ENCODE assay signal across 23 cellular contexts in the genomic region with DNA sequence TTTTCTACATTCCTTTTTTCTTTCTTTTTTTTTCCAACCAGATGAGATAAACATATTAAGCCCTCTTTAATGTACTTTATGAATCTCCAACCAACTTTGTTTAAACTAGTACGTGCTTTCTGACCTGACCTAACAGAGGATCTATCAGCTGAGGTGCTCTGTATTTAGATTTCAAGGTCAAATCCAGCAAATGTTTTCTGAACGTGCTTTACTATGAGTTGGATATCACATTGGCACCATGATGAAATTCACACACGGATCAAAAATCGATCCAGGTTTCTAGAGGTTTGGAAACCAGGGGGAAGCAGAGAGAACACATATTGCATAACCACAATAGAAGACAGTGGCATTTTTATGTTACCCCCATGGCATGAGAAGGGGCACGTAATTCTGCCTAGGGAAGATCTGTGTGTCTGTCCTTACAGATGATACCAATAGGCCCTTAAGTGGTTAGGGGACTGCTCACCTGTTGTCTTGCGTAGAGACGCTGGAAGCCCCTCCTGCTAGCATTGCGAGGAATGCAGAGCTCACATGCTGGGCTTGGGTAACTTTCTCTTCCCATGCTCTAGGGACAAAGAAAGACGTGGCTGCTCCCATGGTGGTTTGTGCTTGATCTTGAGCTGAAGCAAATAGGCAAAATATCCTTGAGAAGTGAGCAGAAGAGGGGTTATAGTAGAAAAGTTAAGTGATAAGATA. TPM values are rescaled to one million over a fixed set of nuclear protein-coding genes. Genes with fewer than 3 reads are reported as not detected.
A peak's percentile ranks its signal among the peaks of the same experiment; 100 is the strongest.
DNase-seq lines count a peak whose midpoint lies in the region; ATAC-seq, FAIRE-seq and TF ChIP-seq lines count a peak whose summit lies in the region.
"Had no signal": no experiment of that assay in that cellular context is flagged by ENCODE, and none has a peak within 500 bp of the region (broad histone marks: within the 10 kb centered on the region; RNA-seq: fewer than 3 reads in every experiment).

No MANE protein-coding gene starts in this region.

- H3K79me1 ChIP-seq in H9 (ENCODE audit: insufficient read depth, low read depth, low read length, poor library complexity, severe bottlenecking) (no peaks in the 10 kb centered on the region), H1 (ENCODE audit: low read depth, low read length) (no peaks in the 10 kb centered on the region)

- H3K9me3 Mint-ChIP-seq in Calu3 (ENCODE audit: low read depth, unreplicated experiment), result peaks cover 5% of the 10 kb centered on the region
- H3K9me3 Mint-ChIP-seq in H9, result no peaks in the 10 kb centered on the region; a peak in 1 of 5 replicates
- H3K9me3 Mint-ChIP-seq: CD8-positive, alpha-beta T cell; T-cell had no signal

- peaks cover 0 to 7% (median 0%) of the 10 kb centered on the region in 4 experiments; a peak in 1 of 8 replicates for H3K36me3 ChIP-seq in H1 (ENCODE audit: control insufficient read depth in 2 of 4, insufficient read depth in 4 of 4, low read length in 3 of 4)
- H3K36me3 ChIP-seq: HAP-1 had no signal

- H3K79me2 ChIP-seq in H9 (ENCODE audit: insufficient read depth, low read length) (no peaks in the 10 kb centered on the region), H1 (ENCODE audit: control insufficient read depth in 1 of 2, insufficient read depth in 2 of 2, low read length in 2 of 2) (no peaks in the 10 kb centered on the region)

- no peak overlapping the region for H3T11ph ChIP-seq in H9 (ENCODE audit: low read length)

- H3K23me2 ChIP-seq in H9 (ENCODE audit: insufficient read length, low read depth, low read length, poor library complexity, severe bottlenecking) (no peaks in the 10 kb centered on the region), H1 (ENCODE audit: low read depth, low read length) (no peaks in the 10 kb centered on the region)

- no peak for TF ChIP-seq RAD21 in H1 (IDR thresholded peaks at IDR 0.05 in 1 of 2, conservative IDR thresholded peaks at IDR 0.05 in 1 of 2; ENCODE audit: low read depth in 2 of 2, low read length in 2 of 2)

- WGBS in H9 (ENCODE audit: extremely low coverage, insufficient read length, low lambda C conversion rate), result no CpG with 5 or more reads among the region's 9 CpGs
- WGBS in H1 (ENCODE audit: extremely low coverage in 1 of 2, insufficient coverage in 1 of 2, insufficient read length in 1 of 2, insufficient replicate concordance in 2 of 2, low coverage in 1 of 2, low lambda C conversion rate in 2 of 2, missing lambda C conversion rate in 1 of 2), 2 experiments, result 52% methylated on average over 9 of the region's 9 CpGs; no CpG with 5 or more reads in 1 of the 2 experiments

- H3K4me1 ChIP-seq in H9 (ENCODE audit: insufficient read depth, low read length) (peaks cover 3% of the 10 kb centered on the region), H1 (replicated peaks in 1 of 4; ENCODE audit: control insufficient read depth in 3 of 4, insufficient read depth in 4 of 4, low read length in 3 of 4) (peaks cover 0 to 6% (median 3%) of the 10 kb centered on the region in 4 experiments; a peak in 5 of 7 replicates)
- H3K4me1 ChIP-seq: HAP-1 had no signal

- H3K27me3 Mint-ChIP-seq in Calu3 (ENCODE audit: unreplicated experiment) (no peaks in the 10 kb centered on the region), H9 (ENCODE audit: low read depth) (peaks cover 73% of the 10 kb centered on the region)

- H4K91ac ChIP-seq in H9 (ENCODE audit: insufficient read length, low read depth, low read length) (no peak overlapping the region), H1 (replicated peaks; ENCODE audit: insufficient read length, low read length) (no peak overlapping the region)

- no peak for ATAC-seq in GM18520 (IDR thresholded peaks at IDR 0.05; ENCODE audit: unreplicated experiment)
- no peak for ATAC-seq in HG03196 (IDR thresholded peaks at IDR 0.05; ENCODE audit: unreplicated experiment)
- ATAC-seq: CD8-positive, alpha-beta T cell; Panc1; T-cell had no signal

- POLR2A ChIA-PET in H1 (lab: Charles Lee; ENCODE audit: partially characterized antibody), result interaction anchor here (0.6 to 1.9 kb wide), 2 partner anchors 59 to 133 kb away, joined by 3 to 5 read pairs; no protein-coding TSS in a partner anchor

- H3K4me3 Mint-ChIP-seq in Calu3 (ENCODE audit: low read depth, unreplicated experiment), result no peak overlapping the region
- H3K4me3 Mint-ChIP-seq in H9, result no peak overlapping the region
- H3K4me3 Mint-ChIP-seq: CD8-positive, alpha-beta T cell; T-cell had no signal

- TF ChIP-seq EP300 in H1 (IDR thresholded peaks at IDR 0.05; ENCODE audit: borderline replicate concordance in 1 of 2, low read depth in 2 of 2, low read length in 2 of 2), result peak in 1 of 2 experiments; percentile 87; a peak in 1 of 3 replicates

- FAIRE-seq in H1 (lab: Jason Lieb, UNC), result peak; percentile 87
- FAIRE-seq: G401.6, GM12892 had no signal

- H3K56ac ChIP-seq in H9 (ENCODE audit: insufficient read length, low read depth, low read length) (no peak overlapping the region), H1 (replicated peaks; ENCODE audit: insufficient read length, low read depth, low read length) (no peak overlapping the region)

- H3K9me3 ChIP-seq in H9 (ENCODE audit: control insufficient read depth, low read depth, low read length), result no peaks in the 10 kb centered on the region
- no peaks in the 10 kb centered on the region for H3K9me3 ChIP-seq in H1 (ENCODE audit: insufficient read depth in 2 of 2, low read depth in 1 of 2, low read length in 1 of 2)
- H3K9me3 ChIP-seq: HAP-1, SJCRH30 had no signal

- no peak overlapping the region for H2BK5ac ChIP-seq in H9 (ENCODE audit: insufficient read length, low read length)
- H2BK5ac ChIP-seq in H1 (ENCODE audit: low read depth, low read length), result no peak overlapping the region

- no peak for TF ChIP-seq CTCF in Calu3 (IDR thresholded peaks at IDR 0.05; ENCODE audit: unreplicated experiment)
- no peak for TF ChIP-seq CTCF in H9 (conservative IDR thresholded peaks at IDR 0.05)
- no peak for TF ChIP-seq CTCF in H1 (IDR thresholded peaks at IDR 0.05; ENCODE audit: control extremely low read depth in 1 of 3, insufficient read depth in 1 of 3, low read depth in 1 of 3, low read length in 3 of 3)

- BruUV-seq in Calu3 (replicated peaks; lab: Mats Ljungman, UMichigan), result no TSS peak

- no peak overlapping the region for H2BK15ac ChIP-seq in H9 (ENCODE audit: low read depth, low read length)
- no peak overlapping the region for H2BK15ac ChIP-seq in H1 (ENCODE audit: low read length)

- H3K36me3 Mint-ChIP-seq in Calu3 (ENCODE audit: insufficient read depth, unreplicated experiment) (peaks cover 23% of the 10 kb centered on the region), H9 (ENCODE audit: insufficient read depth in 1 of 3, low read depth in 3 of 3) (peaks cover 8 to 31% (median 26%) of the 10 kb centered on the region in 3 experiments; a peak in 6 of 7 replicates)

- CTCF ChIA-PET in Calu3 (lab: Charles Lee) (no interaction called here), H1 (lab: Charles Lee; ENCODE audit: partially characterized antibody) (interaction anchor here (0.7 to 3.3 kb wide), 6 partner anchors 13 to 202 kb away, joined by 3 to 12 read pairs (median 5); no protein-coding TSS in a partner anchor)

- H4K8ac ChIP-seq in H9 (replicated peaks; ENCODE audit: insufficient read length, low read depth, low read length) (no peak overlapping the region), H1 (ENCODE audit: extremely low read depth, insufficient read depth, low read length) (no peak overlapping the region)

- H3K27me3 ChIP-seq in H9 (ENCODE audit: insufficient read depth, low read length), result peaks cover 19% of the 10 kb centered on the region
- peaks cover 14 to 35% (median 29%) of the 10 kb centered on the region in 4 experiments for H3K27me3 ChIP-seq in H1 (replicated peaks in 1 of 4; ENCODE audit: control insufficient read depth in 3 of 4, extremely low read depth in 1 of 4, insufficient read depth in 3 of 4, low read length in 3 of 4)
- H3K27me3 ChIP-seq: SJCRH30 had no signal

- H3K27ac Mint-ChIP-seq in Calu3 (ENCODE audit: unreplicated experiment) (peak overlapping the region; percentile 16), H9 (peak overlapping the region in 2 of 3 experiments; percentile 4 to 41; a peak in 1 of 7 replicates)
- H3K27ac Mint-ChIP-seq: CD8-positive, alpha-beta T cell; T-cell had no signal

- TF ChIP-seq POLR2A in H1 (IDR thresholded peaks at IDR 0.05; ENCODE audit: control extremely low read depth in 1 of 2, low read depth in 2 of 2, low read length in 2 of 2), result no peak

- no peak overlapping the region for H3K18ac ChIP-seq in H9 (ENCODE audit: insufficient read length, low read depth, low read length)
- no peak overlapping the region for H3K18ac ChIP-seq in H1 (ENCODE audit: extremely low read depth, low read length)

- no peak overlapping the region for H3K4me3 ChIP-seq in H1 (ENCODE audit: extremely low read depth in 1 of 4, insufficient read depth in 2 of 4, low read depth in 3 of 4, low read length in 4 of 4)
- H3K4me3 ChIP-seq: HAP-1, SJCRH30 had no signal

- no peak overlapping the region for H2AFZ ChIP-seq in H9 (ENCODE audit: low read length)
- H2AFZ ChIP-seq in H1 (ENCODE audit: low read length), result no peak overlapping the region

- no peak overlapping the region for H2AK5ac ChIP-seq in H9 (ENCODE audit: insufficient read length, low read length)
- no peak overlapping the region for H2AK5ac ChIP-seq in H1 (ENCODE audit: low read depth, low read length)

- no peaks in the 10 kb centered on the region for H4K20me1 ChIP-seq in H9 (ENCODE audit: control insufficient read depth, insufficient read depth, insufficient read length)
- peaks cover 2 to 7% of the 10 kb centered on the region in 2 experiments for H4K20me1 ChIP-seq in H1 (replicated peaks in 1 of 2; ENCODE audit: control insufficient read depth in 1 of 2, insufficient read depth in 2 of 2, low read length in 2 of 2)

- no peak overlapping the region for H4K5ac ChIP-seq in H9 (ENCODE audit: insufficient read length, low read depth, low read length)
- no peak overlapping the region for H4K5ac ChIP-seq in H1 (ENCODE audit: insufficient read length, low read depth, low read length)

- H2BK12ac ChIP-seq in H9 (ENCODE audit: insufficient read length, low read depth, low read length) (no peak overlapping the region), H1 (ENCODE audit: low read depth, low read length) (no peak overlapping the region)

- H2BK20ac ChIP-seq in H9 (ENCODE audit: low read depth, low read length, poor library complexity, severe bottlenecking), result no peak overlapping the region
- no peak overlapping the region for H2BK20ac ChIP-seq in H1 (ENCODE audit: low read length)

- intact Hi-C loops in Calu3 (cut with micrococcal nuclease; ENCODE audit: unreplicated experiment), result no loop called here

- H2BK120ac ChIP-seq in H9 (ENCODE audit: low read depth, low read length, poor library complexity, severe bottlenecking), result no peak overlapping the region
- H2BK120ac ChIP-seq in H1 (replicated peaks; ENCODE audit: low read depth, low read length), result no peak overlapping the region

- DNase-seq in Calu3 (no peak), H9 (peak; percentile 72), H1 (ENCODE audit: low read depth in 1 of 2, low spot score in 2 of 2) (peak in 1 of 2 experiments; percentile 38), iPS-NIHi7 (ENCODE audit: extremely low spot score) (peak; percentile 59), NCI-H1092 treated with DMSO at 0.1 percent for 48 hours (lab: John Stamatoyannopoulos, UW) (no peak)
- DNase-seq in stimulated activated naive CD4-positive, alpha-beta T cell treated with Interleukin-2 at 50 U/mL for 16 hours (lab: John Stamatoyannopoulos, UW), result no peak
- DNase-seq: AML-193; C1 segment of cervical spinal cord; CD8-positive, alpha-beta T cell; MM.1S; NCI-H1048; NCI-H1436; NCI-H187 treated with DMSO at 0.1 percent for 48 hours; NCI-H2107; NK-92 treated with Interleukin-12 subunit alpha and Interleukin-12 subunit beta, amount 100 ng/mL, for 24 hours; SJCRH30; T-cell had no signal

- H3K14ac ChIP-seq in H9 (ENCODE audit: insufficient read depth, low read length), result no peak overlapping the region
- H3K14ac ChIP-seq in H1 (ENCODE audit: insufficient read length), result no peak overlapping the region

- H3K4me1 Mint-ChIP-seq in Calu3 (ENCODE audit: low read depth, unreplicated experiment) (peaks cover 46% of the 10 kb centered on the region), H9 (peaks cover 36 to 39% of the 10 kb centered on the region in 2 experiments)
- H3K4me1 Mint-ChIP-seq: T-cell had no signal

- H3K23ac ChIP-seq in H9 (ENCODE audit: insufficient read length, low read depth, low read length), result no peak overlapping the region
- H3K23ac ChIP-seq in H1 (ENCODE audit: insufficient read length), result no peak overlapping the region

- H3K4ac ChIP-seq in H9 (ENCODE audit: low read depth, low read length) (no peak overlapping the region), H1 (replicated peaks; ENCODE audit: insufficient read length, low read depth, low read length) (no peak overlapping the region)

- H3K27ac ChIP-seq in H9 (ENCODE audit: insufficient read length, low read depth, low read length), result no peak overlapping the region
- H3K27ac ChIP-seq in H1 (ENCODE audit: low read depth, low read length), result no peak overlapping the region
- H3K27ac ChIP-seq: SJCRH30 had no signal

- no peak overlapping the region for H3K9ac ChIP-seq in H9 (ENCODE audit: extremely low read depth, insufficient read length, low read length)
- H3K9ac ChIP-seq in H1 (replicated peaks in 1 of 4; ENCODE audit: extremely low read depth in 1 of 4, low read depth in 3 of 4, low read length in 3 of 4), result no peak overlapping the region

- no peak overlapping the region for H3K4me2 ChIP-seq in H9 (ENCODE audit: insufficient read depth, insufficient read length, low read length)
- no peak overlapping the region for H3K4me2 ChIP-seq in H1 (ENCODE audit: insufficient read depth in 1 of 2, low read depth in 2 of 2, low read length in 2 of 2)

RNA-seq across cellular contexts. Expression of a gene that starts 59.3 kb away (rescaled TPM):
- total RNA-seq in Calu3 (2022) (23.7 and 26.4 TPM in 2 replicates), H9 (2021) (21.8 and 28.4 TPM in 2 replicates)
- 24.6 and 27.5 TPM in 2 replicates for total RNA-seq in H1 (2021; fragmentation: NEBNext Ultra II Directional; extraction: Animal tissue kit (Norgen Biotek cat#: 25700))
- polyA plus RNA-seq in H1 (2011; rRNA removed), result 5.8 and 10.9 TPM in 2 replicates
- polyA plus RNA-seq in H1 (2011; cell fraction: cytosol; rRNA removed), result 12.6 TPM
- 8.4 TPM for polyA plus RNA-seq in H1 (2011; cell fraction: nucleus; rRNA removed)
- polyA plus RNA-seq in H1 (2012, experiment 1 of 2), result 14.7 to 17.7 TPM (median 16.5 TPM) in 4 replicates
- polyA plus RNA-seq in H1 (2012, experiment 2 of 2), result 1.8 TPM
- 14.3 TPM for polyA plus RNA-seq in H1 (2013, experiment 1 of 2)
- polyA plus RNA-seq in H1 (2013, experiment 2 of 2), result 13.8 TPM
- 24.5 and 31.2 TPM in 2 replicates for polyA minus RNA-seq in H1 (2011; rRNA and poly(A)+ RNA removed)
- 18.8 TPM for polyA minus RNA-seq in H1 (2011; cell fraction: cytosol; rRNA and poly(A)+ RNA removed)
- polyA minus RNA-seq in H1 (2011; cell fraction: nucleus; rRNA and poly(A)+ RNA removed), result 16.0 TPM

Comparison
In these comparisons a context has a peak if more than half of its experiments do, and no peak if none do; other contexts are left out.
1. DNase-seq: peak in H9 (single experiment) and iPS-NIHi7 (single experiment); none in Calu3 (single experiment), NCI-H1092 treated with DMSO at 0.1 percent for 48 hours (single experiment) and stimulated activated naive CD4-positive, alpha-beta T cell treated with Interleukin-2 at 50 U/mL for 16 hours (single experiment).